Comparison of ENCODE assay signal across 29 cellular contexts in the genomic region with DNA sequence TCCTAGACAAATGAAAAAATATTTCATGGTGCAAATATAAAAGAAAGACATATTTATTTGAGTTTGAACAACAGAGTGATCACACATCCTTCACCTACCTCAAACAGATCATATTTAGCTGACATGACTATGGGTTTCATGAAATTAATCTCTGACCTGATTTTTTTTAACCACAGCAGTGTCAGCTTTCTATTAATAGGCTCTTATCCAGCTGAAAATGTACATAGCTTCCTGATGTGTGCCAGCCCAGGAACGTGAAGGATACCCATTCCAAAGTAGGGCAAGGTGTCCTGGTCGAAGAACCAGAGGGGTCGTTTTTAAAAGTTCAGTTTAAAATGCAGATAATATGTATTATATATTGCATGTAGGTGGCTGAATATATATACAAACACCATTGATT. TPM values are rescaled to one million over a fixed set of nuclear protein-coding genes. Genes with fewer than 3 reads are reported as not detected.
"Had no signal": no experiment of that assay in that cellular context is flagged by ENCODE, and none has a peak within 500 bp of the region (broad histone marks: within the 10 kb centered on the region; RNA-seq: fewer than 3 reads in every experiment).

No MANE protein-coding gene starts in this region.

- H3K27me3 ChIP-seq: colonic mucosa, dorsolateral prefrontal cortex, gastroesophageal sphincter, pancreas had no signal

- H3K4me3 ChIP-seq: colonic mucosa, dorsolateral prefrontal cortex, gastroesophageal sphincter, lower lobe of right lung, pancreas, prostate gland, thoracic aorta had no signal

- H3K9me3 ChIP-seq: colonic mucosa, gastroesophageal sphincter, lower lobe of right lung, pancreas, prostate gland, thoracic aorta had no signal

- ATAC-seq: activated CD4-positive, CD25-positive, alpha-beta regulatory T cell treated with anti-CD3 and anti-CD28 coated beads, Interleukin-2, amount 50 U/mL, for 24 hours; effector memory CD8-positive, alpha-beta T cell; gastroesophageal sphincter; lower lobe of right lung; naive thymus-derived CD8-positive, alpha-beta T cell; pancreas; stimulated activated naive CD8-positive, alpha-beta T cell treated with anti-CD3 and anti-CD28 coated beads, Interleukin-15, Interleukin-2, amounts not matched to agents 100 U/mL and 50 U/mL, for 24 hours had no signal

- H3K27ac ChIP-seq: colonic mucosa, dorsolateral prefrontal cortex, gastroesophageal sphincter, lower lobe of right lung, pancreas, prostate gland, thoracic aorta, WERI-Rb-1 had no signal

- DNase-seq: activated CD4-positive, alpha-beta T cell treated with anti-CD3 and anti-CD28 coated beads for 48 hours; activated CD4-positive, alpha-beta T cell treated with anti-CD3 and anti-CD28 coated beads, Interleukin-2, amount 50 U/mL, for 48 hours; activated CD8-positive, alpha-beta memory T cell treated with anti-CD3 and anti-CD28 coated beads for 24 hours; activated effector memory CD4-positive, alpha-beta T cell treated with Interleukin-2 at 50 U/mL for 16 hours; activated naive CD4-positive, alpha-beta T cell treated with Interleukin-2 at 50 U/mL for 16 hours; anterior cingulate cortex; cerebellar nuclear complex; colonic mucosa; dorsolateral prefrontal cortex; effector memory CD8-positive, alpha-beta T cell; erythroblast; head of caudate nucleus; lower lobe of right lung; mesenchymal stem cell; naive thymus-derived CD8-positive, alpha-beta T cell; nucleus accumbens; pancreas; stimulated activated CD4-positive, alpha-beta T cell treated with anti-CD3 and anti-CD28 coated beads, Interleukin-2, amount 100 ng/mL, for 48 hours; stimulated activated naive CD8-positive, alpha-beta T cell treated with anti-CD3 and anti-CD28 coated beads, Interleukin-15, Interleukin-2, amounts not matched to agents 100 U/mL and 50 U/mL, for 24 hours; T1000; trophoblast cell; WERI-Rb-1 had no signal

- H3K4me1 ChIP-seq: colonic mucosa, gastroesophageal sphincter, lower lobe of right lung, pancreas, prostate gland had no signal

- H3K36me3 ChIP-seq: colonic mucosa, gastroesophageal sphincter, lower lobe of right lung, pancreas, prostate gland, thoracic aorta, WERI-Rb-1 had no signal

RNA-seq across cellular contexts. Expression of gene TRDN, which starts 19.8 kb away (rescaled TPM):
- total RNA-seq: bronchial epithelial cell; colonic mucosa; gastroesophageal sphincter; kidney epithelial cell; lower lobe of right lung; naive thymus-derived CD8-positive, alpha-beta T cell; neural crest cell had no signal
- polyA plus RNA-seq: naive thymus-derived CD8-positive, alpha-beta T cell had no signal
